1 cellular context compared by ENCODE assay signal in genomic region chr15:98799461-98799971, GRCh38.
A peak's percentile ranks its signal among the peaks of the same experiment; 100 is the strongest.
TF ChIP-seq lines count a peak whose summit lies in the region.

No MANE protein-coding gene starts in this region.

TF ChIP-seq in HepG2, 621 proteins besides CTCF, POLR2A, EP300 and RAD21 (continued from another document and continues in another):
- no peak for TF ChIP-seq ZNF512B (CRISPR knock-in tag; IDR thresholded peaks at IDR 0.05; ENCODE audit: borderline replicate concordance)
- TF ChIP-seq STAT6 (CRISPR knock-in tag; IDR thresholded peaks at IDR 0.05; ENCODE audit: borderline replicate concordance): no peak
- TF ChIP-seq HDAC2 (CRISPR knock-in tag; IDR thresholded peaks at IDR 0.05): no peak
- no peak for TF ChIP-seq HMGXB3 (CRISPR knock-in tag; IDR thresholded peaks at IDR 0.05; ENCODE audit: borderline replicate concordance)
- TF ChIP-seq, protein P1, sequence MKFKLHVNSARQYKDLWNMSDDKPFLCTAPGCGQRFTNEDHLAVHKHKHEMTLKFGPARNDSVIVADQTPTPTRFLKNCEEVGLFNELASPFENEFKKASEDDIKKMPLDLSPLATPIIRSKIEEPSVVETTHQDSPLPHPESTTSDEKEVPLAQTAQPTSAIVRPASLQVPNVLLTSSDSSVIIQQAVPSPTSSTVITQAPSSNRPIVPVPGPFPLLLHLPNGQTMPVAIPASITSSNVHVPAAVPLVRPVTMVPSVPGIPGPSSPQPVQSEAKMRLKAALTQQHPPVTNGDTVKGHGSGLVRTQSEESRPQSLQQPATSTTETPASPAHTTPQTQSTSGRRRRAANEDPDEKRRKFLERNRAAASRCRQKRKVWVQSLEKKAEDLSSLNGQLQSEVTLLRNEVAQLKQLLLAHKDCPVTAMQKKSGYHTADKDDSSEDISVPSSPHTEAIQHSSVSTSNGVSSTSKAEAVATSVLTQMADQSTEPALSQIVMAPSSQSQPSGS (CRISPR knock-in tag; IDR thresholded peaks at IDR 0.05): no peak
- peak; percentile 38 for TF ChIP-seq ARID5B (CRISPR knock-in tag; IDR thresholded peaks at IDR 0.05)
- TF ChIP-seq, protein P2, sequence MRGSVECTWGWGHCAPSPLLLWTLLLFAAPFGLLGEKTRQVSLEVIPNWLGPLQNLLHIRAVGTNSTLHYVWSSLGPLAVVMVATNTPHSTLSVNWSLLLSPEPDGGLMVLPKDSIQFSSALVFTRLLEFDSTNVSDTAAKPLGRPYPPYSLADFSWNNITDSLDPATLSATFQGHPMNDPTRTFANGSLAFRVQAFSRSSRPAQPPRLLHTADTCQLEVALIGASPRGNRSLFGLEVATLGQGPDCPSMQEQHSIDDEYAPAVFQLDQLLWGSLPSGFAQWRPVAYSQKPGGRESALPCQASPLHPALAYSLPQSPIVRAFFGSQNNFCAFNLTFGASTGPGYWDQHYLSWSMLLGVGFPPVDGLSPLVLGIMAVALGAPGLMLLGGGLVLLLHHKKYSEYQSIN (CRISPR knock-in tag; IDR thresholded peaks at IDR 0.05; ENCODE audit: borderline replicate concordance): no peak
- TF ChIP-seq ELK4 (CRISPR knock-in tag; IDR thresholded peaks at IDR 0.05; ENCODE audit: borderline replicate concordance): no peak
- TF ChIP-seq MED8 (CRISPR knock-in tag; IDR thresholded peaks at IDR 0.05; ENCODE audit: insufficient replicate concordance): no peak
- TF ChIP-seq PITX1 (CRISPR knock-in tag; IDR thresholded peaks at IDR 0.05): no peak
- TF ChIP-seq ZIK1 (CRISPR knock-in tag; IDR thresholded peaks at IDR 0.05; ENCODE audit: borderline replicate concordance, low read depth): no peak
- TF ChIP-seq, protein P3, sequence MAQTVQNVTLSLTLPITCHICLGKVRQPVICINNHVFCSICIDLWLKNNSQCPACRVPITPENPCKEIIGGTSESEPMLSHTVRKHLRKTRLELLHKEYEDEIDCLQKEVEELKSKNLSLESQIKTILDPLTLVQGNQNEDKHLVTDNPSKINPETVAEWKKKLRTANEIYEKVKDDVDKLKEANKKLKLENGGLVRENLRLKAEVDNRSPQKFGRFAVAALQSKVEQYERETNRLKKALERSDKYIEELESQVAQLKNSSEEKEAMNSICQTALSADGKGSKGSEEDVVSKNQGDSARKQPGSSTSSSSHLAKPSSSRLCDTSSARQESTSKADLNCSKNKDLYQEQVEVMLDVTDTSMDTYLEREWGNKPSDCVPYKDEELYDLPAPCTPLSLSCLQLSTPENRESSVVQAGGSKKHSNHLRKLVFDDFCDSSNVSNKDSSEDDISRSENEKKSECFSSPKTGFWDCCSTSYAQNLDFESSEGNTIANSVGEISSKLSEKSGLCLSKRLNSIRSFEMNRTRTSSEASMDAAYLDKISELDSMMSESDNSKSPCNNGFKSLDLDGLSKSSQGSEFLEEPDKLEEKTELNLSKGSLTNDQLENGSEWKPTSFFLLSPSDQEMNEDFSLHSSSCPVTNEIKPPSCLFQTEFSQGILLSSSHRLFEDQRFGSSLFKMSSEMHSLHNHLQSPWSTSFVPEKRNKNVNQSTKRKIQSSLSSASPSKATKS (CRISPR knock-in tag; IDR thresholded peaks at IDR 0.05): no peak
- no peak for TF ChIP-seq ZNF484 (CRISPR knock-in tag; IDR thresholded peaks at IDR 0.05; ENCODE audit: borderline replicate concordance, low read depth)
- TF ChIP-seq DNMT1 (CRISPR knock-in tag; IDR thresholded peaks at IDR 0.05): no peak
- TF ChIP-seq HCFC1 (IDR thresholded peaks at IDR 0.05; ENCODE audit: low read depth, low read length): no peak
- no peak for TF ChIP-seq LRRFIP1 (CRISPR knock-in tag; conservative IDR thresholded peaks at IDR 0.05)
- TF ChIP-seq ZNF644 (CRISPR knock-in tag; IDR thresholded peaks at IDR 0.05; ENCODE audit: low read depth): no peak
- no peak for TF ChIP-seq ZMAT5 (CRISPR knock-in tag; IDR thresholded peaks at IDR 0.05; ENCODE audit: borderline replicate concordance, low read depth)
- no peak for TF ChIP-seq SOX6 (IDR thresholded peaks at IDR 0.05)
- peak; percentile 24; the same call in 1 of the 2 replicates for TF ChIP-seq SOX6 (CRISPR knock-in tag; IDR thresholded peaks at IDR 0.05)
- TF ChIP-seq NFKBIZ (CRISPR knock-in tag; IDR thresholded peaks at IDR 0.05): no peak
- no peak for TF ChIP-seq KAT2B (IDR thresholded peaks at IDR 0.05; ENCODE audit: borderline replicate concordance, low read depth, low read length)
- TF ChIP-seq, protein P4, sequence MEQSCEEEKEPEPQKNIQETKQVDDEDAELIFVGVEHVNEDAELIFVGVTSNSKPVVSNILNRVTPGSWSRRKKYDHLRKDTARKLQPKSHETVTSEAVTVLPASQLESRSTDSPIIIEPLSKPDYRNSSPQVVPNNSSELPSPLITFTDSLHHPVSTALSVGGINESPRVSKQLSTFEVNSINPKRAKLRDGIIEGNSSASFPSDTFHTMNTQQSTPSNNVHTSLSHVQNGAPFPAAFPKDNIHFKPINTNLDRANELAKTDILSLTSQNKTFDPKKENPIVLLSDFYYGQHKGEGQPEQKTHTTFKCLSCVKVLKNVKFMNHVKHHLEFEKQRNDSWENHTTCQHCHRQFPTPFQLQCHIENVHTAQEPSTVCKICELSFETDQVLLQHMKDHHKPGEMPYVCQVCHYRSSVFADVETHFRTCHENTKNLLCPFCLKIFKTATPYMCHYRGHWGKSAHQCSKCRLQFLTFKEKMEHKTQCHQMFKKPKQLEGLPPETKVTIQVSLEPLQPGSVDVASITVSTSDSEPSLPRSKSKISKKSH (CRISPR knock-in tag; IDR thresholded peaks at IDR 0.05; ENCODE audit: borderline replicate concordance): no peak
- TF ChIP-seq FOXJ3 (CRISPR knock-in tag; IDR thresholded peaks at IDR 0.05; ENCODE audit: borderline replicate concordance): 0 out of 2 replicates have a peak, but pooled peaks have one; percentile 15
